Comparison of ENCODE assay signal across 8 cellular contexts in the genomic region with DNA sequence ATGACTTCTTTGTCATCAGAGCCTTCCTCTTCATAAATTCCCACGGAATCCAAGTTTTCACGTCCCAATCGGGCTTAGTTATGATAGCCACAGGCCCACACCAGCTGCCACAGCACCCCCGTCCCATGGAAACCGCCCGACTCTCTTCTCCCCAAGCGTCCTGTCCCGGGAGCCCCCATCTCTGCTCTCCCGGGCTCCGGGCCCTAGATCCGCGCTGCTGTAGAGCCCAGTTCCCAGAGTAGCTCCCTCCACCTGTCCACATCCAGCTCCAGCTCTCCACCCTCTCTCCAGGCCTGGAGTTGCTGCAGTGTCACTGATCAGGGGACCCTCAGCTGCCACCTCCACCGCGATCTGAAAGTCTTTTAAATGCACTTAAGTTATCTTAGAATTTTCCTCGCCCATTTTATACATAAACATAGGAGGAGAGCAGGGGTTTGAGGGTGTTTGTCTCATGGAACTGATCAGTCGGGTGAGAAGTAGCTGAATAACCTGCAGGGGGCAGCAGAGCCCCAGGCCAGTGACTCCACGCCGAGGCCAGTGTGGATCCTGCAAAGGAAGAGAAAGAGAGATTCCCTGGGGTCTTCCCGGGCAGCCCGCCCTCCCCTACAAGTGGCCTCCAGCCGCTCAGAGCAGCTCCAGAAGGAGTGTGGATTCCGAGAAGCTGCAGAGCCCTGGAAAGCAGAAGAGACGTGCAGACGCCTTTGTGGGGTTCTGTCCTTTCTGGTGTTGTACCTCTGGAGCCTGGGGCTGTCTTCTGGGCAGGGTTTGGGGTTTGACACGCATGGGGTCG. TPM values are rescaled to one million over a fixed set of nuclear protein-coding genes. Genes with fewer than 3 reads are reported as not detected.
DNase-seq lines count a peak whose midpoint lies in the region; ATAC-seq and TF ChIP-seq lines count a peak whose summit lies in the region.

No MANE protein-coding gene starts in this region.

- no peaks in the 10 kb centered on the region for H3K9me3 ChIP-seq in parathyroid adenoma (ENCODE audit: control insufficient read depth, low read length)
- H3K9me3 ChIP-seq in thoracic aorta: no peaks in the 10 kb centered on the region

- H3K27me3 ChIP-seq in parathyroid adenoma (ENCODE audit: control insufficient read depth, insufficient read depth, low read length): no peaks in the 10 kb centered on the region
- H3K27me3 ChIP-seq in thoracic aorta (replicated peaks; ENCODE audit: insufficient read depth): no peaks in the 10 kb centered on the region

- H3K27ac ChIP-seq in parathyroid adenoma (peak overlapping the region; percentile 87), thoracic aorta (peak overlapping the region; percentile 86 to 93)

- H3K9ac ChIP-seq in parathyroid adenoma: no peak overlapping the region

- no peaks in the 10 kb centered on the region for H3K9me3 Mint-ChIP-seq in activated naive CD4-positive, alpha-beta T cell treated with anti-CD3 and anti-CD28 coated beads, Interleukin-2, amount 50 U/mL, for 24 hours

- peaks cover 27% of the 10 kb centered on the region for H3K4me1 Mint-ChIP-seq in activated naive CD4-positive, alpha-beta T cell treated with anti-CD3 and anti-CD28 coated beads, Interleukin-2, amount 50 U/mL, for 24 hours

- H3K36me3 ChIP-seq in parathyroid adenoma (ENCODE audit: control insufficient read depth, insufficient read depth, low read length): no peaks in the 10 kb centered on the region
- no peaks in the 10 kb centered on the region for H3K36me3 ChIP-seq in thoracic aorta

- ATAC-seq in SK-N-SH treated with all-trans-retinoic acid at 6 μM for 48 hours (peak; percentile 84), Right ventricle myocardium superior (ENCODE audit: poor library complexity) (peak; percentile 91), thoracic aorta (ENCODE audit: insufficient number of reproducible peaks, low FRiP score, low read depth) (no peak), HG03095 (IDR thresholded peaks at IDR 0.05; ENCODE audit: unreplicated experiment) (no peak)

- H3K4me3 ChIP-seq in Jurkat, Clone E6-1 (ENCODE audit: low read length): peak overlapping the region; percentile 61
- H3K4me3 ChIP-seq in parathyroid adenoma (ENCODE audit: low read depth, low read length) (peak overlapping the region; percentile 97), thoracic aorta (peak overlapping the region; percentile 84)

- H2AFZ ChIP-seq in parathyroid adenoma: peak overlapping the region; percentile 52

- H3K4me2 ChIP-seq in parathyroid adenoma (ENCODE audit: low read length): peak overlapping the region; percentile 73

- DNase-seq in DMS 273 (lab: John Stamatoyannopoulos, UW; ENCODE audit: unreplicated experiment) (peak; percentile 86), Right ventricle myocardium superior (peak; percentile 92), thoracic aorta (ENCODE audit: low spot score) (peak; percentile 31)
- DNase-seq in Jurkat, Clone E6-1 (ENCODE audit: low read depth, low spot score): peak; percentile 59

- H3K4me3 Mint-ChIP-seq in activated naive CD4-positive, alpha-beta T cell treated with anti-CD3 and anti-CD28 coated beads, Interleukin-2, amount 50 U/mL, for 24 hours: peak overlapping the region; percentile 90

- H3K27me3 Mint-ChIP-seq in activated naive CD4-positive, alpha-beta T cell treated with anti-CD3 and anti-CD28 coated beads, Interleukin-2, amount 50 U/mL, for 24 hours: no peaks in the 10 kb centered on the region

- intact Hi-C loops in Right ventricle myocardium superior (cut with DNase I): loop anchor here (1.0 to 10.0 kb wide), 2 partner anchors 24 to 181 kb away; partner anchors contain the start of gene ZNF20

- peaks cover 16% of the 10 kb centered on the region for H3K4me1 ChIP-seq in parathyroid adenoma
- peaks cover 10 to 22% of the 10 kb centered on the region in 2 donors for H3K4me1 ChIP-seq in thoracic aorta (ENCODE audit: control insufficient read depth in 1 of 2, low read depth in 2 of 2)

- TF ChIP-seq CTCF in parathyroid adenoma (IDR thresholded peaks at IDR 0.05) (peak; percentile 94), thoracic aorta (IDR thresholded peaks at IDR 0.05) (peak; percentile 85)

- H3K79me2 ChIP-seq in parathyroid adenoma: no peaks in the 10 kb centered on the region

- peaks cover 3% of the 10 kb centered on the region for H3K36me3 Mint-ChIP-seq in activated naive CD4-positive, alpha-beta T cell treated with anti-CD3 and anti-CD28 coated beads, Interleukin-2, amount 50 U/mL, for 24 hours

- H3K27ac Mint-ChIP-seq in activated naive CD4-positive, alpha-beta T cell treated with anti-CD3 and anti-CD28 coated beads, Interleukin-2, amount 50 U/mL, for 24 hours: no peak overlapping the region

TF ChIP-seq in SK-N-SH treated with all-trans-retinoic acid at 6 μM for 48 hours, 23 proteins besides CTCF, POLR2A, EP300 and RAD21:
- no peak for TF ChIP-seq ZNF70 (CRISPR knock-in tag; IDR thresholded peaks at IDR 0.05)

RNA-seq across cellular contexts. Expression of gene ZNF763, which starts 1.1 kb away (rescaled TPM):
- 0.93 TPM for polyA plus RNA-seq in Jurkat, Clone E6-1 (2012; ENCODE audit: insufficient read depth, insufficient read length)
- total RNA-seq in Right ventricle myocardium superior: 3.7 TPM
- total RNA-seq in thoracic aorta: 1 to 10 TPM; 2.3 to 5.9 TPM

RNA-seq across cellular contexts. Expression of gene ZNF700, which starts 38.9 kb away (rescaled TPM):
- 9.4 TPM for polyA plus RNA-seq in Jurkat, Clone E6-1 (2012; ENCODE audit: insufficient read depth, insufficient read length)
- total RNA-seq in Right ventricle myocardium superior: 4.2 TPM
- total RNA-seq in thoracic aorta: 10 to 100 TPM; 12.5 to 20.0 TPM

Comparison
In these comparisons a context has a peak if more than half of its experiments do, and no peak if none do; other contexts are left out.
1. DNase-seq: peak in every context shown above with its lines; median percentile 92 in Right ventricle myocardium superior; 86 in DMS 273; 59 in Jurkat, Clone E6-1; 31 in thoracic aorta.
2. ATAC-seq: peak in SK-N-SH treated with all-trans-retinoic acid at 6 μM for 48 hours (single experiment) and Right ventricle myocardium superior (single experiment); none in thoracic aorta (single experiment) and HG03095 (single experiment).
3. Peak in every context shown above with its lines, with median percentiles within 50 percentile points of each other: H3K4me3 ChIP-seq.